In genomic region chr6:154732538-154732823, GRCh38 we compare ENCODE assay signal across 8 cellular contexts. TPM values are rescaled to one million over a fixed set of nuclear protein-coding genes. Genes with fewer than 3 reads are reported as not detected.
DNase-seq lines count a peak whose midpoint lies in the region; ATAC-seq, FAIRE-seq and TF ChIP-seq lines count a peak whose summit lies in the region.

No MANE protein-coding gene starts in this region.

- peak overlapping the region; percentile 21; the same call in 1 of the 2 replicates for H4K5ac ChIP-seq in IMR-90 (ENCODE audit: low read depth, low read length)

- POLR2A ChIA-PET in AG04450 (lab: Yijun Ruan, JAX) = no interaction called here
- POLR2A ChIA-PET in IMR-90 (lab: Charles Lee; ENCODE audit: unreplicated experiment) = no interaction called here

- CTCF ChIA-PET in AG04450 (lab: Charles Lee) (interaction anchor here (0.6 kb wide), 2 partner anchors 73 to 583 kb away, joined by 3 read pairs; no protein-coding TSS in a partner anchor), IMR-90 (lab: Yijun Ruan, JAX) (interaction anchor here (0.9 kb wide), 1 partner anchor 73 kb away, joined by 3 read pairs; no protein-coding TSS in a partner anchor)

- 25% methylated on average over 6 of the region's 8 CpGs; no CpG with 5 or more reads in 1 of the 2 experiments for WGBS in IMR-90 (ENCODE audit: extremely low coverage in 2 of 2, insufficient read length in 1 of 2), 2 experiments

- no peak for TF ChIP-seq RAD21 in IMR-90 (IDR thresholded peaks at IDR 0.05; ENCODE audit: low read length)

- H3K36me3 ChIP-seq in IMR-90 (ENCODE audit: control insufficient read depth, insufficient read depth, low read length) = peaks cover 3% of the 10 kb centered on the region; the same call in 1 of the 2 replicates
- H3K36me3 ChIP-seq in bronchial epithelial cell (ENCODE audit: control insufficient read depth, insufficient read depth, low read length) = peaks cover 1% of the 10 kb centered on the region
- peaks cover 0 to 3% of the 10 kb centered on the region in 2 donors for H3K36me3 ChIP-seq in mucosa of rectum (ENCODE audit: control insufficient read depth in 2 of 2, insufficient read depth in 2 of 2, low read length in 2 of 2)

- peak overlapping the region; percentile 81; the same call in 1 of the 2 replicates for H4K91ac ChIP-seq in IMR-90 (ENCODE audit: insufficient read depth, low read depth, low read length)

- no peak for TF ChIP-seq POLR2A in IMR-90 (IDR thresholded peaks at IDR 0.05; ENCODE audit: low read depth, low read length)

- no peak for TF ChIP-seq CTCF in AG04450 (IDR thresholded peaks at IDR 0.05; ENCODE audit: low read depth, low read length)
- no peak for TF ChIP-seq CTCF in IMR-90 (conservative IDR thresholded peaks at IDR 0.05; ENCODE audit: low read depth, low read length)
- no peak for TF ChIP-seq CTCF in bronchial epithelial cell (IDR thresholded peaks at IDR 0.05; ENCODE audit: insufficient read depth, low read length, severe bottlenecking)

- no peak overlapping the region for H2AK5ac ChIP-seq in IMR-90 (ENCODE audit: low read depth, low read length)

- H3K27ac ChIP-seq in AG04450 (ENCODE audit: low read depth, low read length) (peak overlapping the region; percentile 52), IMR-90 (ENCODE audit: insufficient read depth, low read length) (peak overlapping the region; percentile 88), mucosa of rectum (ENCODE audit: low read depth in 2 of 2, low read length in 2 of 2) (peak overlapping the region; percentile 99)

- peak overlapping the region; percentile 82; the same call in 1 of the 2 replicates for H3K56ac ChIP-seq in IMR-90 (ENCODE audit: extremely low read depth, insufficient read depth, low read length)

- peak overlapping the region; percentile 83 for H3K9ac ChIP-seq in IMR-90 (ENCODE audit: low read depth, low read length)
- H3K9ac ChIP-seq in mucosa of rectum (ENCODE audit: low read depth in 1 of 2, low read length in 2 of 2) = peak overlapping the region; percentile 88 to 98

- intact Hi-C loops in IMR-90 (cut with micrococcal nuclease) = loop anchor here (2.0 kb wide), 1 partner anchor 58 kb away; no protein-coding TSS in a partner anchor

- ATAC-seq in IMR-90 (ENCODE audit: low read depth) = no peak
- ATAC-seq in GM18907 (IDR thresholded peaks at IDR 0.05; ENCODE audit: unreplicated experiment) = no peak

- H3K23ac ChIP-seq in IMR-90 (ENCODE audit: low read depth, low read length) = peak overlapping the region; percentile 13

- H3K4me1 ChIP-seq in IMR-90 (ENCODE audit: control insufficient read depth, insufficient read depth, low read length) (peaks cover 2% of the 10 kb centered on the region), mucosa of rectum (ENCODE audit: control insufficient read depth in 2 of 2, insufficient read depth in 2 of 2, low read length in 2 of 2) (peaks cover 18 to 19% of the 10 kb centered on the region in 2 donors)

- peak overlapping the region; percentile 84 to 97; a peak in 3 of 4 replicates for H4K8ac ChIP-seq in IMR-90 (ENCODE audit: low read depth in 2 of 2, low read length in 2 of 2)

- H3K9me3 ChIP-seq in AG04450 (ENCODE audit: control insufficient read depth, insufficient read depth, low read length) = no peaks in the 10 kb centered on the region; the same call in 1 of the 2 replicates
- H3K9me3 ChIP-seq in IMR-90 (ENCODE audit: control insufficient read depth, insufficient read depth, low read length) = no peaks in the 10 kb centered on the region
- H3K9me3 ChIP-seq in mucosa of rectum (ENCODE audit: control insufficient read depth in 2 of 2, low read length in 2 of 2) = no peaks in the 10 kb centered on the region

- H3K4me3 ChIP-seq in AG04450 (ENCODE audit: low read depth, low read length) (peak overlapping the region; percentile 66), IMR-90 (ENCODE audit: insufficient read depth, low read depth, low read length) (peak overlapping the region; percentile 87), bronchial epithelial cell (ENCODE audit: low read depth, low read length) (peak overlapping the region; percentile 89), mucosa of rectum (ENCODE audit: low read length in 2 of 2) (peak overlapping the region; percentile 94 to 95)

- no TSS peak for BruUV-seq in IMR-90 (replicated peaks; lab: Mats Ljungman, UMichigan)

- H3K4ac ChIP-seq in IMR-90 (ENCODE audit: low read depth, low read length) = peak overlapping the region; percentile 48; the same call in 1 of the 2 replicates

- H3K18ac ChIP-seq in IMR-90 (ENCODE audit: low read depth, low read length) = no peak overlapping the region

- H2AFZ ChIP-seq in IMR-90 (replicated peaks; ENCODE audit: low read length, poor library complexity) = peak overlapping the region; percentile 88

- no peak overlapping the region for H2BK20ac ChIP-seq in IMR-90 (ENCODE audit: low read depth, low read length)

- peak overlapping the region; percentile 73 for H3K4me2 ChIP-seq in IMR-90 (ENCODE audit: low read depth, low read length)

- 0 out of 3 replicates have a peak overlapping the region, but pooled peaks have one; percentile 1 for H2BK15ac ChIP-seq in IMR-90 (ENCODE audit: low read depth, low read length)

- H3K79me1 ChIP-seq in IMR-90 (ENCODE audit: low read depth in 1 of 2, low read length in 2 of 2) = peaks cover 2 to 5% of the 10 kb centered on the region in 2 experiments; a peak in 2 of 4 replicates

- H2BK5ac ChIP-seq in IMR-90 (ENCODE audit: low read depth, low read length, poor library complexity, severe bottlenecking) = peak overlapping the region; percentile 76

- no peaks in the 10 kb centered on the region for H3K27me3 ChIP-seq in AG04450 (ENCODE audit: control insufficient read depth, insufficient read depth, low read length)
- no peaks in the 10 kb centered on the region for H3K27me3 ChIP-seq in IMR-90 (ENCODE audit: control insufficient read depth, insufficient read depth, low read length)
- no peaks in the 10 kb centered on the region for H3K27me3 ChIP-seq in bronchial epithelial cell (ENCODE audit: control insufficient read depth, insufficient read depth, low read length)
- no peaks in the 10 kb centered on the region for H3K27me3 ChIP-seq in mucosa of rectum (ENCODE audit: control insufficient read depth in 2 of 2, insufficient read depth in 2 of 2, low read length in 2 of 2)

- no peak overlapping the region for H3K14ac ChIP-seq in IMR-90 (replicated peaks; ENCODE audit: low read depth, low read length)

- no peak for FAIRE-seq in bronchial epithelial cell (lab: Jason Lieb, UNC)

- H2AK9ac ChIP-seq in IMR-90 (replicated peaks; ENCODE audit: low read depth, low read length, poor library complexity) = peak overlapping the region; percentile 32

- in situ Hi-C loops in IMR-90 (cut with MboI; ENCODE audit: low sequenced_read_pairs) = no loop called here

- H2BK120ac ChIP-seq in IMR-90 (ENCODE audit: low read depth, low read length) = no peak overlapping the region

- dilution Hi-C loops in IMR-90 (cut with HindIII; ENCODE audit: low sequenced_read_pairs, unreplicated experiment) = no loop called here

- peaks cover 11% of the 10 kb centered on the region for H3K9me1 ChIP-seq in IMR-90 (ENCODE audit: insufficient read depth, low read length)

- no peak for DNase-seq in AG04450 (ENCODE audit: low read depth, low spot score)
- no peak for DNase-seq in IMR-90
- DNase-seq in bronchial epithelial cell (ENCODE audit: low read depth) = peak; percentile 50
- no peak for DNase-seq in GM19238 (ENCODE audit: insufficient read length, low spot score)
- DNase-seq in AG20443 (ENCODE audit: low spot score) = no peak
- no peak for DNase-seq in GM03348 (ENCODE audit: low spot score)

- peaks cover 33% of the 10 kb centered on the region for H4K20me1 ChIP-seq in IMR-90 (ENCODE audit: insufficient read depth, low read length)

TF ChIP-seq in IMR-90, 13 proteins besides CTCF, POLR2A, EP300 and RAD21:
- no peak for TF ChIP-seq SMC3 (IDR thresholded peaks at IDR 0.05; ENCODE audit: low read depth, low read length)
- no peak for TF ChIP-seq MAFK (IDR thresholded peaks at IDR 0.05; ENCODE audit: low read depth, low read length)
- TF ChIP-seq RFX5 (IDR thresholded peaks at IDR 0.05; ENCODE audit: low read depth, low read length) = no peak
- no peak for TF ChIP-seq USF2 (IDR thresholded peaks at IDR 0.05; ENCODE audit: low read depth, low read length)
TF ChIP-seq in IMR-90: peak in this region for 0.

RNA-seq across cellular contexts. Expression of gene SCAF8, which starts 0.7 kb away (rescaled TPM):
- 23.7 and 29.2 TPM in 2 replicates for polyA plus RNA-seq in AG04450 (2011; rRNA removed)
- polyA minus RNA-seq in AG04450 (2011; rRNA and poly(A)+ RNA removed) = 33.4 and 45.7 TPM in 2 replicates
- total RNA-seq in IMR-90 (2012; rRNA removed) = 21.9 and 23.5 TPM in 2 replicates
- 13.6 and 16.1 TPM in 2 replicates for polyA plus RNA-seq in IMR-90 (2012; rRNA removed)
- 4.1 and 6.9 TPM in 2 replicates for polyA plus RNA-seq in IMR-90 (2012; cell fraction: cytosol; rRNA removed)
- polyA plus RNA-seq in IMR-90 (2012; cell fraction: nucleus; rRNA removed; ENCODE audit: low replicate concordance) = 5.1 and 23.0 TPM in 2 replicates
- 17.6 and 22.3 TPM in 2 replicates for total RNA-seq in bronchial epithelial cell
